Comparison of ENCODE assay signal across 12 cellular contexts in the genomic region with DNA sequence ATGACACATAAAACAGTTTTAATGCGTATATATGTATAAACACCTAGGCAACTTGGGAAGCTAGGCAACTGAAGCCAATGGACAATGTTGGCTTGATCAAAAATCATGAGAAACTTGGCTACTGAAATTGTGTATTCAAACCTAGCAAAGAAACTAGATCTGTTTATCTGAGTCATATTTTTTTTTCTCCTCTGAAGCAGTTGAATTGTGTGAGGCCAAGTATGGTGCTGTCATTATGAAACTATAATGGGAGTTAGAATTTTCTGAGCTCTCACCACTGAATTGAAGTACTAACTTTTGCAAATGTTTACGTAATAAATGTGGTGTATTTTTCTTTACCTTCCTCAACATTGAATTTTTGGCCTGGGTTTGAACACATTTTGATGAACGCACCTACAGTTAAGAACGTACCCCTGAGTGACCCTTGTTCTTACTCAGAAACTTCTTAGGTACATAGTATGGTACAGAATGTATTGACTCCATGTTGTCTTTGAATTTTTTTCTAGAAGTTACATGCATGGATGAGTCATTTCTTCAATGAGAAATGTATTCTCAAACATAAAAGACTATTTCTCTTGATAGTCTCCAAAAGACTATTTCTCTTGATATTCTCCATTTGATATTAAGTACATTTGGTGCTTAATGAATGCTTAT.
DNase-seq lines count a peak whose midpoint lies in the region; ATAC-seq lines count a peak whose summit lies in the region.
"Had no signal": no experiment of that assay in that cellular context is flagged by ENCODE, and none has a peak within 500 bp of the region (broad histone marks: within the 10 kb centered on the region; RNA-seq: fewer than 3 reads in every experiment).

No MANE protein-coding gene starts in this region.

- peaks cover 92% of the 10 kb centered on the region for H3K4me1 Mint-ChIP-seq in activated T-cell treated with anti-CD3 and anti-CD28 coated beads, Interleukin-2, amount 50 U/mL, for 24 hours (ENCODE audit: low read depth)
- H3K4me1 Mint-ChIP-seq in activated naive CD8-positive, alpha-beta T cell (ENCODE audit: low read depth) = peaks cover 88% of the 10 kb centered on the region
- H3K4me1 Mint-ChIP-seq in stimulated activated naive CD8-positive, alpha-beta T cell treated with anti-CD3 and anti-CD28 coated beads, Interleukin-15, Interleukin-2, amounts not matched to agents 100 ng/mL and 50 ng/mL, for 24 hours (ENCODE audit: low read depth) = peaks cover 92% of the 10 kb centered on the region

- H3K9me3 Mint-ChIP-seq in activated T-cell treated with anti-CD3 and anti-CD28 coated beads, Interleukin-2, amount 50 U/mL, for 24 hours = peaks cover 4% of the 10 kb centered on the region
- H3K9me3 Mint-ChIP-seq in activated naive CD8-positive, alpha-beta T cell (ENCODE audit: low read depth) = no peaks in the 10 kb centered on the region
- H3K9me3 Mint-ChIP-seq in stimulated activated naive CD8-positive, alpha-beta T cell treated with anti-CD3 and anti-CD28 coated beads, Interleukin-15, Interleukin-2, amounts not matched to agents 100 ng/mL and 50 ng/mL, for 24 hours = no peaks in the 10 kb centered on the region

- no peak for DNase-seq in activated T-cell treated with anti-CD3 and anti-CD28 coated beads, Interleukin-2, amount 50 U/mL, for 24 hours
- DNase-seq in activated T-cell treated with anti-CD3 and anti-CD28 coated beads for 4 hours = no peak
- no peak for DNase-seq in NCI-H187 treated with DMSO at 0.1 percent for 48 hours (lab: John Stamatoyannopoulos, UW)
- DNase-seq: NCI-H1417 treated with DMSO at 0.1 percent for 48 hours, upper lobe of right lung had no signal

- peaks cover 94% of the 10 kb centered on the region for H3K36me3 Mint-ChIP-seq in activated T-cell treated with anti-CD3 and anti-CD28 coated beads, Interleukin-2, amount 50 U/mL, for 24 hours (ENCODE audit: low read depth)
- peaks cover 57% of the 10 kb centered on the region for H3K36me3 Mint-ChIP-seq in activated naive CD8-positive, alpha-beta T cell
- peaks cover 76% of the 10 kb centered on the region for H3K36me3 Mint-ChIP-seq in stimulated activated naive CD8-positive, alpha-beta T cell treated with anti-CD3 and anti-CD28 coated beads, Interleukin-15, Interleukin-2, amounts not matched to agents 100 ng/mL and 50 ng/mL, for 24 hours (ENCODE audit: low read depth)

- peak overlapping the region; percentile 65 for H3K4me3 Mint-ChIP-seq in activated T-cell treated with anti-CD3 and anti-CD28 coated beads, Interleukin-2, amount 50 U/mL, for 24 hours
- H3K4me3 Mint-ChIP-seq in activated naive CD8-positive, alpha-beta T cell = peak overlapping the region; percentile 71
- H3K4me3 Mint-ChIP-seq in stimulated activated naive CD8-positive, alpha-beta T cell treated with anti-CD3 and anti-CD28 coated beads, Interleukin-15, Interleukin-2, amounts not matched to agents 100 ng/mL and 50 ng/mL, for 24 hours = peak overlapping the region; percentile 17

- peak; percentile 64 for ATAC-seq in HG02884 (IDR thresholded peaks at IDR 0.05; ENCODE audit: unreplicated experiment)
- ATAC-seq in GM19467 (IDR thresholded peaks at IDR 0.05; ENCODE audit: unreplicated experiment) = no peak
- ATAC-seq in HG03159 (IDR thresholded peaks at IDR 0.05; ENCODE audit: unreplicated experiment) = no peak
- ATAC-seq: esophagus mucosa, Panc1, upper lobe of right lung had no signal

- H3K27me3 Mint-ChIP-seq in activated T-cell treated with anti-CD3 and anti-CD28 coated beads, Interleukin-2, amount 50 U/mL, for 24 hours = no peaks in the 10 kb centered on the region
- H3K27me3 Mint-ChIP-seq in activated naive CD8-positive, alpha-beta T cell = no peaks in the 10 kb centered on the region
- H3K27me3 Mint-ChIP-seq in stimulated activated naive CD8-positive, alpha-beta T cell treated with anti-CD3 and anti-CD28 coated beads, Interleukin-15, Interleukin-2, amounts not matched to agents 100 ng/mL and 50 ng/mL, for 24 hours = no peaks in the 10 kb centered on the region

- peak overlapping the region; percentile 99 for H3K27ac Mint-ChIP-seq in activated T-cell treated with anti-CD3 and anti-CD28 coated beads, Interleukin-2, amount 50 U/mL, for 24 hours
- peak overlapping the region; percentile 99 for H3K27ac Mint-ChIP-seq in activated naive CD8-positive, alpha-beta T cell
- peak overlapping the region; percentile 90 for H3K27ac Mint-ChIP-seq in stimulated activated naive CD8-positive, alpha-beta T cell treated with anti-CD3 and anti-CD28 coated beads, Interleukin-15, Interleukin-2, amounts not matched to agents 100 ng/mL and 50 ng/mL, for 24 hours

Comparison
In these comparisons a context has a peak if more than half of its experiments do, and no peak if none do; other contexts are left out.
1. H3K4me3 Mint-ChIP-seq: peak in every context shown above with its lines; median percentile 71 in activated naive CD8-positive, alpha-beta T cell; 65 in activated T-cell treated with anti-CD3 and anti-CD28 coated beads, Interleukin-2, amount 50 U/mL, for 24 hours; 17 in stimulated activated naive CD8-positive, alpha-beta T cell treated with anti-CD3 and anti-CD28 coated beads, Interleukin-15, Interleukin-2, amounts not matched to agents 100 ng/mL and 50 ng/mL, for 24 hours.